14 cellular contexts compared by ENCODE assay signal in the genomic region with DNA sequence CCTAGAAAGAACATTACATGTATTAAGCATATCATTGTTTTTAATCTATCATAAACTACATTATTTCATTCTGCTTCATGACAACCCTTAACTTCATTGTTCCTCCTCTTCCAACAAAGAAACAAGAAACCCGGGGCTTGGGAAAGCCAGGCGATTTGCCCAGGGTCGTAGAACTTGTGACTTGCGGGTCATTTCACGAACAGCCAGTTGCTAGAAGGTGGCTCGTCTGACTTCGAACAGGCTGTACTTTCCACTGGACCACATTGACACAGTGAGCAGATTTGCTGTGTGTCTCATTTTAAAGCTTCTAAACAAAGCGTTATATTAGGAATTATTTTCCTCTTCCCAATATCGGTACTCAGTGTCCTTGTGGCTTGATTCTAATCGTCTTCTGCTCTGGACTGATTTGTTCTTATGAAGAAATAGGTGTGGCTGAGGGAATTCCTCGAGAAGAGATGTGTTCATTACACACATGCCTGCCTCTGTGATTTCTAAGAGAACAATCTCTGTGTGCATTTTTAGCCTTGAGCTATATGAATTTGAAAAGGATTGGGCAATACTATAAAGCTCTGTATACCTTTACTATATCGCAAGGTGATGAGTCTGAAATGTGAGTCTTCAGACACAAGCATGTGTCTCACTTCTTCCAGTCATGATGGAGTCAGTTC.
"Had no signal": no experiment of that assay in that cellular context is flagged by ENCODE, and none has a peak within 500 bp of the region (broad histone marks: within the 10 kb centered on the region; RNA-seq: fewer than 3 reads in every experiment).

No MANE protein-coding gene starts in this region.

- H3K36me3 Mint-ChIP-seq: activated CD4-positive, alpha-beta memory T cell treated with anti-CD3 and anti-CD28 coated beads for 36 hours; activated naive CD8-positive, alpha-beta T cell; natural killer cell had no signal

- H3K4me1 ChIP-seq: heart left ventricle, thyroid gland had no signal

- H3K4me3 Mint-ChIP-seq: activated CD4-positive, alpha-beta memory T cell treated with anti-CD3 and anti-CD28 coated beads for 36 hours; activated naive CD8-positive, alpha-beta T cell had no signal

- H3K27ac Mint-ChIP-seq: activated CD4-positive, alpha-beta memory T cell treated with anti-CD3 and anti-CD28 coated beads for 36 hours; activated naive CD8-positive, alpha-beta T cell had no signal

- H3K27me3 ChIP-seq: dorsolateral prefrontal cortex, heart left ventricle, thyroid gland had no signal

- H3K27ac ChIP-seq: dorsolateral prefrontal cortex, heart left ventricle, thyroid gland had no signal

- ATAC-seq: activated CD4-positive, CD25-positive, alpha-beta regulatory T cell treated with anti-CD3 and anti-CD28 coated beads, Interleukin-2, amount 50 U/mL, for 24 hours had no signal

- H3K36me3 ChIP-seq: thyroid gland had no signal

- H3K9me3 Mint-ChIP-seq: activated CD4-positive, alpha-beta memory T cell treated with anti-CD3 and anti-CD28 coated beads for 36 hours; natural killer cell had no signal

- H3K9me3 ChIP-seq: heart left ventricle, thyroid gland had no signal

- DNase-seq: activated CD4-positive, alpha-beta memory T cell treated with anti-CD3 and anti-CD28 coated beads for 36 hours; activated gamma-delta T cell; activated T-cell treated with anti-CD3 and anti-CD28 coated beads, Interleukin-2, amount 50 U/mL, for 48 hours; dorsolateral prefrontal cortex; foreskin melanocyte; heart left ventricle; natural killer cell; occipital lobe; stimulated activated CD4-positive, alpha-beta T cell treated with anti-CD3 and anti-CD28 coated beads, Interleukin-15, amount 100 ng/mL, for 24 hours; T-helper 2 cell; thyroid gland had no signal

- H3K4me3 ChIP-seq: dorsolateral prefrontal cortex, heart left ventricle, thyroid gland had no signal

- FAIRE-seq: islet of Langerhans had no signal
